ENCODE assay signal across 22 cellular contexts in genomic region chr5:65738305-65738704, GRCh38. TPM values are rescaled to one million over a fixed set of nuclear protein-coding genes. Genes with fewer than 3 reads are reported as not detected.
DNase-seq lines count a peak whose midpoint lies in the region; ATAC-seq, FAIRE-seq and TF ChIP-seq lines count a peak whose summit lies in the region.
"Had no signal": no experiment of that assay in that cellular context is flagged by ENCODE, and none has a peak within 500 bp of the region (broad histone marks: within the 10 kb centered on the region; RNA-seq: fewer than 3 reads in every experiment).

No MANE protein-coding gene starts in this region.

- TF ChIP-seq POLR2A in breast epithelium (IDR thresholded peaks at IDR 0.05) (no peak), K562 (conservative IDR thresholded peaks at IDR 0.05) (no peak), HepG2 (IDR thresholded peaks at IDR 0.05; ENCODE audit: insufficient read depth in 1 of 2, low read depth in 2 of 2, low read length in 2 of 2) (no peak), gastrocnemius medialis (IDR thresholded peaks at IDR 0.05) (no peak)

- H2AFZ ChIP-seq in K562 (ENCODE audit: low read depth, low read length) = no peak overlapping the region
- no peak overlapping the region for H2AFZ ChIP-seq in HepG2 (ENCODE audit: low read length)
- H2AFZ ChIP-seq: GM23338 had no signal

- H3K9me3 ChIP-seq in breast epithelium (no peaks in the 10 kb centered on the region), K562 (replicated peaks; ENCODE audit: control insufficient read depth, insufficient read depth, low read depth, low read length) (no peaks in the 10 kb centered on the region), HepG2 (ENCODE audit: low read length) (no peaks in the 10 kb centered on the region), gastrocnemius medialis (no peaks in the 10 kb centered on the region)
- H3K9me3 ChIP-seq: Caco-2 had no signal

- no peak for ATAC-seq in K562
- no peak for ATAC-seq in HepG2
- no peak for ATAC-seq in gastrocnemius medialis
- ATAC-seq: CD8-positive, alpha-beta T cell; GM23338; HCT116 had no signal

- WGBS in K562 (ENCODE audit: insufficient coverage, low coverage, missing lambda C conversion rate) = 67% methylated on average over 4 of the region's 4 CpGs
- 70% methylated on average over 4 of the region's 4 CpGs for WGBS in HepG2 (ENCODE audit: low lambda C conversion rate)

- CTCF ChIA-PET in MCF 10A (lab: Yijun Ruan, JAX) (interaction anchor here (0.6 kb wide), 1 partner anchor 14 kb away, joined by 3 read pairs; no protein-coding TSS in a partner anchor), K562 (lab: Yijun Ruan, JAX; ENCODE audit: low intra/inter-chr PET ratio) (no interaction called here), HepG2 (lab: Yijun Ruan, JAX; ENCODE audit: low intra/inter-chr PET ratio, low total read pairs) (no interaction called here)

- BruUV-seq in MCF 10A (replicated peaks; lab: Mats Ljungman, UMichigan) (no TSS peak), K562 (replicated peaks; lab: Mats Ljungman, UMichigan) (no TSS peak), HepG2 (replicated peaks; lab: Mats Ljungman, UMichigan) (no TSS peak)

- H3K4me3 Mint-ChIP-seq in MCF 10A (ENCODE audit: unreplicated experiment) (no peak overlapping the region), progenitor cell of endocrine pancreas (ENCODE audit: low read depth) (no peak overlapping the region), type B pancreatic cell (no peak overlapping the region)
- H3K4me3 Mint-ChIP-seq: CD4-positive, CD25-positive, alpha-beta regulatory T cell; CD8-positive, alpha-beta T cell; GM23338; H9; HFFc6 had no signal

- H3K79me2 ChIP-seq in K562 (ENCODE audit: control insufficient read depth, insufficient read depth, low read length) (peaks cover 68% of the 10 kb centered on the region), HepG2 (ENCODE audit: insufficient read depth, low read length) (peaks cover 46% of the 10 kb centered on the region)

- H3K27ac Mint-ChIP-seq in MCF 10A (ENCODE audit: low read depth, unreplicated experiment) (peak overlapping the region; percentile 25), progenitor cell of endocrine pancreas (peak overlapping the region; percentile 43), type B pancreatic cell (no peak overlapping the region)
- H3K27ac Mint-ChIP-seq: CD4-positive, CD25-positive, alpha-beta regulatory T cell; CD8-positive, alpha-beta T cell; GM23338; HFFc6 had no signal

- H3K9me3 Mint-ChIP-seq in MCF 10A (ENCODE audit: unreplicated experiment) = no peaks in the 10 kb centered on the region
- H3K9me3 Mint-ChIP-seq in progenitor cell of endocrine pancreas (ENCODE audit: low read depth) = peaks cover 3% of the 10 kb centered on the region
- no peaks in the 10 kb centered on the region for H3K9me3 Mint-ChIP-seq in type B pancreatic cell
- H3K9me3 Mint-ChIP-seq: CD4-positive, CD25-positive, alpha-beta regulatory T cell; GM23338; H9; HFFc6 had no signal

- H3K27ac ChIP-seq in breast epithelium (no peak overlapping the region), K562 (ENCODE audit: extremely low read depth, low read depth, low read length) (no peak overlapping the region), HepG2 (ENCODE audit: extremely low read length, insufficient read depth, low read length) (no peak overlapping the region), gastrocnemius medialis (no peak overlapping the region)

- H3K4me1 Mint-ChIP-seq in MCF 10A (ENCODE audit: insufficient read depth, unreplicated experiment) (peaks cover 18% of the 10 kb centered on the region), progenitor cell of endocrine pancreas (ENCODE audit: low read depth) (peaks cover 5% of the 10 kb centered on the region), type B pancreatic cell (ENCODE audit: unreplicated experiment) (no peaks in the 10 kb centered on the region)

- H3K36me3 ChIP-seq in breast epithelium (no peaks in the 10 kb centered on the region), K562 (ENCODE audit: control insufficient read depth, insufficient read depth, low read length) (peaks cover 8% of the 10 kb centered on the region; the same call in 1 of the 3 replicates), HepG2 (replicated peaks in 1 of 2; ENCODE audit: control insufficient read depth in 1 of 2, insufficient read depth in 2 of 2, low read length in 2 of 2) (no peaks in the 10 kb centered on the region), gastrocnemius medialis (no peaks in the 10 kb centered on the region)

- H3K36me3 Mint-ChIP-seq in MCF 10A (ENCODE audit: insufficient read depth, unreplicated experiment) (no peaks in the 10 kb centered on the region), progenitor cell of endocrine pancreas (ENCODE audit: insufficient read depth) (no peaks in the 10 kb centered on the region), type B pancreatic cell (peaks cover 8% of the 10 kb centered on the region)
- H3K36me3 Mint-ChIP-seq: CD4-positive, CD25-positive, alpha-beta regulatory T cell; CD8-positive, alpha-beta T cell had no signal

- TF ChIP-seq RAD21 in K562 (CRISPR knock-in tag; conservative IDR thresholded peaks at IDR 0.05 in 1 of 2, IDR thresholded peaks at IDR 0.05 in 1 of 2) (no peak), HepG2 (CRISPR knock-in tag; IDR thresholded peaks at IDR 0.05) (no peak)

- no peak for FAIRE-seq in K562 (lab: Jason Lieb, UNC)
- FAIRE-seq in HepG2 (lab: Jason Lieb, UNC) = no peak
- FAIRE-seq: G401.6, GM12892, GM19239 had no signal

- no peaks in the 10 kb centered on the region for H3K9me1 ChIP-seq in K562 (ENCODE audit: control insufficient read depth, insufficient read depth, low read length)

- no peak for TF ChIP-seq CTCF in MCF 10A (IDR thresholded peaks at IDR 0.05; ENCODE audit: unreplicated experiment)
- TF ChIP-seq CTCF in breast epithelium (IDR thresholded peaks at IDR 0.05) = no peak
- TF ChIP-seq CTCF in K562 (IDR thresholded peaks at IDR 0.05 in 2 of 3, conservative IDR thresholded peaks at IDR 0.05 in 1 of 3; ENCODE audit: insufficient read depth in 2 of 3, low read depth in 1 of 3, low read length in 3 of 3) = no peak
- TF ChIP-seq CTCF in HepG2 (CRISPR knock-in tag; IDR thresholded peaks at IDR 0.05) = no peak
- no peak for TF ChIP-seq CTCF in progenitor cell of endocrine pancreas (IDR thresholded peaks at IDR 0.05; ENCODE audit: unreplicated experiment)
- no peak for TF ChIP-seq CTCF in type B pancreatic cell (conservative IDR thresholded peaks at IDR 0.05)
- no peak for TF ChIP-seq CTCF in gastrocnemius medialis (IDR thresholded peaks at IDR 0.05 in 4 of 5, conservative IDR thresholded peaks at IDR 0.05 in 1 of 5)

- DNase-seq in MCF 10A (ENCODE audit: unreplicated experiment) (no peak), breast epithelium (ENCODE audit: low spot score in 2 of 2) (no peak), K562 (ENCODE audit: extremely low read depth in 1 of 4, low spot score in 3 of 4) (no peak), HepG2 (ENCODE audit: low spot score) (no peak), progenitor cell of endocrine pancreas (ENCODE audit: low spot score, unreplicated experiment) (no peak), type B pancreatic cell (ENCODE audit: extremely low spot score, unreplicated experiment) (no peak), gastrocnemius medialis (no peak), hypothalamus (lab: John Stamatoyannopoulos, UW) (no peak)
- DNase-seq: 8988T; C1 segment of cervical spinal cord; Caco-2; CD4-positive, CD25-positive, alpha-beta regulatory T cell; CD8-positive, alpha-beta T cell; DMS153; DND-41; H9; HFFc6 had no signal

- POLR2A ChIA-PET in MCF 10A (lab: Yijun Ruan, JAX) (no interaction called here), K562 (lab: Yijun Ruan, JAX) (no interaction called here), HepG2 (lab: Yijun Ruan, JAX) (no interaction called here)

- no peaks in the 10 kb centered on the region for H3K27me3 Mint-ChIP-seq in MCF 10A (ENCODE audit: insufficient read depth, unreplicated experiment)
- no peaks in the 10 kb centered on the region for H3K27me3 Mint-ChIP-seq in progenitor cell of endocrine pancreas
- no peaks in the 10 kb centered on the region for H3K27me3 Mint-ChIP-seq in type B pancreatic cell
- H3K27me3 Mint-ChIP-seq: CD4-positive, CD25-positive, alpha-beta regulatory T cell had no signal

- no peak overlapping the region for H3K9ac ChIP-seq in K562 (ENCODE audit: insufficient read depth in 1 of 2, low read depth in 2 of 2, low read length in 2 of 2)
- no peak overlapping the region for H3K9ac ChIP-seq in HepG2 (ENCODE audit: insufficient read depth, low read depth, low read length)

- H3K27me3 ChIP-seq in breast epithelium (no peaks in the 10 kb centered on the region), K562 (ENCODE audit: control insufficient read depth in 2 of 2, insufficient read depth in 2 of 2, low read length in 2 of 2) (no peaks in the 10 kb centered on the region), HepG2 (ENCODE audit: control insufficient read depth in 1 of 2, insufficient read depth in 2 of 2, low read length in 2 of 2) (no peaks in the 10 kb centered on the region; a peak in 1 of 5 replicates), gastrocnemius medialis (no peaks in the 10 kb centered on the region)

- H3K4me1 ChIP-seq in breast epithelium (no peaks in the 10 kb centered on the region), K562 (replicated peaks in 1 of 2; ENCODE audit: control insufficient read depth in 2 of 2, insufficient read depth in 2 of 2, low read length in 2 of 2) (peaks cover 0 to 3% of the 10 kb centered on the region in 2 experiments; a peak in 2 of 5 replicates), HepG2 (ENCODE audit: insufficient read depth, low read length) (no peaks in the 10 kb centered on the region), gastrocnemius medialis (no peaks in the 10 kb centered on the region)
- H3K4me1 ChIP-seq: Caco-2 had no signal

- intact Hi-C loops in MCF 10A (cut with micrococcal nuclease) = no loop called here
- intact Hi-C loops in breast epithelium (cut with DNase I; ENCODE audit: low total_unique reads) = no loop called here
- intact Hi-C loops in K562 (cut with micrococcal nuclease) = no loop called here
- intact Hi-C loops in HepG2 (cut with micrococcal nuclease; ENCODE audit: unreplicated experiment) = no loop called here
- intact Hi-C loops in gastrocnemius medialis (cut with DNase I; ENCODE audit: low total_unique reads) = no loop called here

- in situ Hi-C loops in K562 (cut with MboI) = no loop called here
- in situ Hi-C loops in HepG2 (cut with HindIII; ENCODE audit: extremely low pct_ligation_motif_present, low pct_unique_long_range_greater_than_20kb) = no loop called here
- in situ Hi-C loops in gastrocnemius medialis (cut with MboI; ENCODE audit: low sequenced_read_pairs in 4 of 4) = loop anchor here in 1 of 4 donors (25.0 kb wide), 1 partner anchor 399 kb away; the partner anchor contains the start of gene SREK1

- H4K20me1 ChIP-seq in K562 (replicated peaks; ENCODE audit: control insufficient read depth, insufficient read depth, low read length) = no peaks in the 10 kb centered on the region
- peaks cover 3% of the 10 kb centered on the region; the same call in 1 of the 2 replicates for H4K20me1 ChIP-seq in HepG2 (ENCODE audit: insufficient read depth, low read length)

- TF ChIP-seq EP300 in K562 (IDR thresholded peaks at IDR 0.05; ENCODE audit: low read length) (no peak), HepG2 (IDR thresholded peaks at IDR 0.05; ENCODE audit: low read depth in 2 of 2, low read length in 2 of 2) (no peak), HepG2 (CRISPR knock-in tag; IDR thresholded peaks at IDR 0.05; ENCODE audit: borderline replicate concordance) (no peak)

- H3K4me2 ChIP-seq in K562 (ENCODE audit: insufficient read depth, low read length) = no peak overlapping the region
- no peak overlapping the region for H3K4me2 ChIP-seq in HepG2 (ENCODE audit: low read depth, low read length)
- H3K4me2 ChIP-seq: GM23338 had no signal

- H3K4me3 ChIP-seq in breast epithelium (no peak overlapping the region), K562 (no peak overlapping the region), HepG2 (replicated peaks in 1 of 3; ENCODE audit: insufficient read depth in 1 of 3, low read depth in 2 of 3, low read length in 3 of 3) (no peak overlapping the region), gastrocnemius medialis (no peak overlapping the region)
- H3K4me3 ChIP-seq: GM23338 had no signal

RNA-seq across cellular contexts. Expression of gene NLN, which starts 16.3 kb away (rescaled TPM):
- total RNA-seq in MCF 10A (2022) (24.6 and 42.1 TPM in 2 replicates), breast epithelium (10 to 100 TPM; 12.8 to 15.7 (median 14.9) TPM), K562 (2014; rRNA removed) (21.8 and 22.6 TPM in 2 replicates), K562 (2014; rRNA removed; fragmentation: Illumina TruSeq; extraction: Trizol) (35.7 and 39.0 TPM in 2 replicates), K562 (2015; rRNA removed; fragmentation: Illumina TruSeq; extraction: Trizol) (27.3 and 28.8 TPM in 2 replicates), K562 (2021) (45.2 and 45.4 TPM in 2 replicates), HepG2 (2016; rRNA removed; fragmentation: Illumina TruSeq; extraction: Trizol) (36.7 and 62.9 TPM in 2 replicates), progenitor cell of endocrine pancreas (65.1 and 69.4 TPM in 2 replicates), type B pancreatic cell (ENCODE audit: low replicate concordance) (44.4 and 47.2 TPM in 2 replicates), gastrocnemius medialis (10 to 100 TPM; 20.4 to 29.9 (median 27.9) TPM)
- 16.2 and 53.4 TPM in 2 replicates for total RNA-seq in K562 (2011; cell fraction: chromatin; rRNA removed; ENCODE audit: low replicate concordance)
- 8.3 and 13.9 TPM in 2 replicates for total RNA-seq in K562 (2011; cell fraction: nucleolus; rRNA removed)
- total RNA-seq in K562 (2011; cell fraction: nucleoplasm; rRNA removed) = 21.2 and 28.9 TPM in 2 replicates
- polyA plus RNA-seq in K562 (2011; rRNA removed) (27.5 and 35.7 TPM in 2 replicates), K562 (2014; fragmentation: Illumina TruSeq; extraction: Trizol) (33.1 and 36.7 TPM in 2 replicates), K562 (2014; fragmentation: Nextera tagmentation; extraction: Ambion mirVana) (1 to 10 TPM; 6.9 to 7.4 TPM), K562 (2014; rRNA removed) (23.0 and 24.6 TPM in 2 replicates), HepG2 (2011; rRNA removed) (10.5 and 11.9 TPM in 2 replicates)
- 14.1 and 23.3 TPM in 2 replicates for polyA plus RNA-seq in K562 (2011; cell fraction: cytosol; rRNA removed)
- 7.5 and 12.3 TPM in 2 replicates for polyA plus RNA-seq in K562 (2011; cell fraction: nucleus; rRNA removed)
- 11.6 and 20.9 TPM in 2 replicates for polyA plus RNA-seq in K562 (2012)
- 74.2 and 82.7 TPM in 2 replicates for polyA minus RNA-seq in K562 (2011; rRNA and poly(A)+ RNA removed)
- polyA minus RNA-seq in K562 (2011; cell fraction: cytosol; rRNA and poly(A)+ RNA removed) = 20.1 and 24.4 TPM in 2 replicates
- 12.8 and 21.7 TPM in 2 replicates for polyA minus RNA-seq in K562 (2011; cell fraction: nucleus; rRNA and poly(A)+ RNA removed)
- total RNA-seq in HepG2 (2016; cell fraction: cytosol; rRNA removed; fragmentation: Illumina TruSeq; extraction: Trizol; ENCODE audit: low read depth) = 10.4 and 10.8 TPM in 2 replicates
- 36.0 and 61.2 TPM in 2 replicates for total RNA-seq in HepG2 (2016; cell fraction: insoluble cytoplasmic fraction; rRNA removed; fragmentation: Illumina TruSeq; extraction: Trizol)
- 22.8 and 25.1 TPM in 2 replicates for total RNA-seq in HepG2 (2016; cell fraction: membrane; rRNA removed; fragmentation: Illumina TruSeq; extraction: Trizol)
- total RNA-seq in HepG2 (2016; cell fraction: nucleus; rRNA removed; fragmentation: Illumina TruSeq; extraction: Trizol) = 21.0 TPM in 2 replicates
- 10.6 and 14.3 TPM in 2 replicates for polyA plus RNA-seq in HepG2 (2011; cell fraction: cytosol; rRNA removed)
- 3.8 and 4.8 TPM in 2 replicates for polyA plus RNA-seq in HepG2 (2011; cell fraction: nucleus; rRNA removed)
- 19.4 and 26.2 TPM in 2 replicates for polyA plus RNA-seq in HepG2 (2012)
- polyA plus RNA-seq in HepG2 (2016; cell fraction: cytosol; fragmentation: Illumina TruSeq; extraction: Trizol; ENCODE audit: low read depth) = 4.4 TPM in 2 replicates
- 47.9 and 54.1 TPM in 2 replicates for polyA plus RNA-seq in HepG2 (2016; cell fraction: insoluble cytoplasmic fraction; fragmentation: Illumina TruSeq; extraction: Trizol; ENCODE audit: low read depth)
- 9.7 and 11.0 TPM in 2 replicates for polyA plus RNA-seq in HepG2 (2016; cell fraction: membrane; fragmentation: Illumina TruSeq; extraction: Trizol; ENCODE audit: low read depth)
- 15.5 and 19.2 TPM in 2 replicates for polyA plus RNA-seq in HepG2 (2016; cell fraction: nucleus; fragmentation: Illumina TruSeq; extraction: Trizol; ENCODE audit: insufficient read depth, low read depth)
- 32.5 and 40.0 TPM in 2 replicates for polyA minus RNA-seq in HepG2 (2011; rRNA and poly(A)+ RNA removed; ENCODE audit: low replicate concordance)
- polyA minus RNA-seq in HepG2 (2011; cell fraction: cytosol; rRNA and poly(A)+ RNA removed) = 16.7 and 17.7 TPM in 2 replicates
- polyA minus RNA-seq in HepG2 (2011; cell fraction: nucleus; rRNA and poly(A)+ RNA removed) = 22.9 and 28.3 TPM in 2 replicates

RNA-seq across cellular contexts. Expression of gene SGTB, which starts 16.4 kb away (rescaled TPM):
- total RNA-seq in MCF 10A (2022) (15.8 and 27.6 TPM in 2 replicates), breast epithelium (10 to 100 TPM in 1 of 3 donors, 1 to 10 TPM in 2; 7.9 to 10.5 (median 8.2) TPM), K562 (2014; rRNA removed) (3.2 and 4.0 TPM in 2 replicates), K562 (2014; rRNA removed; fragmentation: Illumina TruSeq; extraction: Trizol) (8.1 and 9.5 TPM in 2 replicates), K562 (2015; rRNA removed; fragmentation: Illumina TruSeq; extraction: Trizol) (4.4 and 4.8 TPM in 2 replicates), K562 (2021) (7.8 and 8.4 TPM in 2 replicates), HepG2 (2016; rRNA removed; fragmentation: Illumina TruSeq; extraction: Trizol) (11.2 and 13.9 TPM in 2 replicates), progenitor cell of endocrine pancreas (7.8 and 10.7 TPM in 2 replicates), type B pancreatic cell (ENCODE audit: low replicate concordance) (4.9 and 10.2 TPM in 2 replicates), gastrocnemius medialis (1 to 10 TPM; 3.6 to 6.6 (median 4.3) TPM)
- total RNA-seq in K562 (2011; cell fraction: chromatin; rRNA removed; ENCODE audit: low replicate concordance) = 5.4 and 8.0 TPM in 2 replicates
- total RNA-seq in K562 (2011; cell fraction: nucleolus; rRNA removed) = 2.0 and 2.2 TPM in 2 replicates
- 4.3 and 5.6 TPM in 2 replicates for total RNA-seq in K562 (2011; cell fraction: nucleoplasm; rRNA removed)
- polyA plus RNA-seq in K562 (2011; rRNA removed) (6.3 and 7.7 TPM in 2 replicates), K562 (2014; fragmentation: Illumina TruSeq; extraction: Trizol) (5.5 and 6.3 TPM in 2 replicates), K562 (2014; fragmentation: Nextera tagmentation; extraction: Ambion mirVana) (1 to 10 TPM; 1.3 to 1.8 TPM), K562 (2014; rRNA removed) (2.6 and 4.1 TPM in 2 replicates), HepG2 (2011; rRNA removed) (3.3 and 5.2 TPM in 2 replicates)
- polyA plus RNA-seq in K562 (2011; cell fraction: cytosol; rRNA removed) = 1.5 and 2.2 TPM in 2 replicates
- polyA plus RNA-seq in K562 (2011; cell fraction: nucleus; rRNA removed) = 2.6 and 3.4 TPM in 2 replicates
- 3.9 and 6.7 TPM in 2 replicates for polyA plus RNA-seq in K562 (2012)
- polyA minus RNA-seq in K562 (2011; rRNA and poly(A)+ RNA removed) = 9.6 and 13.1 TPM in 2 replicates
- polyA minus RNA-seq in K562 (2011; cell fraction: cytosol; rRNA and poly(A)+ RNA removed) = 3.2 and 3.6 TPM in 2 replicates
- 1.9 and 3.7 TPM in 2 replicates for polyA minus RNA-seq in K562 (2011; cell fraction: nucleus; rRNA and poly(A)+ RNA removed)
- 1.2 and 2.0 TPM in 2 replicates for total RNA-seq in HepG2 (2016; cell fraction: cytosol; rRNA removed; fragmentation: Illumina TruSeq; extraction: Trizol; ENCODE audit: low read depth)
- total RNA-seq in HepG2 (2016; cell fraction: insoluble cytoplasmic fraction; rRNA removed; fragmentation: Illumina TruSeq; extraction: Trizol) = 10.8 and 14.4 TPM in 2 replicates
- total RNA-seq in HepG2 (2016; cell fraction: membrane; rRNA removed; fragmentation: Illumina TruSeq; extraction: Trizol) = 4.7 and 6.4 TPM in 2 replicates
- 5.5 and 8.0 TPM in 2 replicates for total RNA-seq in HepG2 (2016; cell fraction: nucleus; rRNA removed; fragmentation: Illumina TruSeq; extraction: Trizol)
- 2.0 and 2.7 TPM in 2 replicates for polyA plus RNA-seq in HepG2 (2011; cell fraction: cytosol; rRNA removed)
- polyA plus RNA-seq in HepG2 (2011; cell fraction: nucleus; rRNA removed) = 2.8 and 3.1 TPM in 2 replicates
- polyA plus RNA-seq in HepG2 (2012) = 8.1 and 9.0 TPM in 2 replicates
- polyA plus RNA-seq in HepG2 (2016; cell fraction: cytosol; fragmentation: Illumina TruSeq; extraction: Trizol; ENCODE audit: low read depth) = 2.0 and 2.4 TPM in 2 replicates
- 11.6 and 13.5 TPM in 2 replicates for polyA plus RNA-seq in HepG2 (2016; cell fraction: insoluble cytoplasmic fraction; fragmentation: Illumina TruSeq; extraction: Trizol; ENCODE audit: low read depth)
- 2.3 and 3.1 TPM in 2 replicates for polyA plus RNA-seq in HepG2 (2016; cell fraction: membrane; fragmentation: Illumina TruSeq; extraction: Trizol; ENCODE audit: low read depth)
- 7.4 and 8.2 TPM in 2 replicates for polyA plus RNA-seq in HepG2 (2016; cell fraction: nucleus; fragmentation: Illumina TruSeq; extraction: Trizol; ENCODE audit: insufficient read depth, low read depth)
- 1.6 TPM in 2 replicates for polyA minus RNA-seq in HepG2 (2011; rRNA and poly(A)+ RNA removed; ENCODE audit: low replicate concordance)
- 4.6 and 5.3 TPM in 2 replicates for polyA minus RNA-seq in HepG2 (2011; cell fraction: cytosol; rRNA and poly(A)+ RNA removed)
- polyA minus RNA-seq in HepG2 (2011; cell fraction: nucleus; rRNA and poly(A)+ RNA removed) = 9.0 TPM in 2 replicates
